Comparison of ENCODE assay signal across 19 cellular contexts in the genomic region with DNA sequence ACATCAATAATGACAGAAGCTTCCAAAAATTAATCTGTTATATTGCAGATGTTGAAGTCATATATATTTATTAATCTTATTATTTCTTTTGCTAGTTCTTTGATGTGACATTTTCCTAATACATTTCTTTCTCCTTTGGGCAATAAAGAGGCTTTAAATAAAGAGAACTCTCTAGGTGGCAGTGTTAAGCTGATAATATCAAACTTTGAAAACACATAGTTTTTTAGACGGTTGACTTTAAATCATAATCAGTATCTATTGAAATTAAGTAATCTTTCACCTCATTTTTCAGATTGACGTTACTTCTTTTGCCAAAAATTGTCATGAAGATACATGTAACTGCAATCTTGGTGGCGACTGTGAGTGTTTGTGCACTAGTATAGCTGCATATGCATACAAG.
DNase-seq lines count a peak whose midpoint lies in the region; ATAC-seq and TF ChIP-seq lines count a peak whose summit lies in the region.
"Had no signal": no experiment of that assay in that cellular context is flagged by ENCODE, and none has a peak within 500 bp of the region (broad histone marks: within the 10 kb centered on the region; RNA-seq: fewer than 3 reads in every experiment).

No MANE protein-coding gene starts in this region.

- H3K4me3 Mint-ChIP-seq in osteocyte (ENCODE audit: unreplicated experiment), result no peak overlapping the region
- H3K4me3 Mint-ChIP-seq: activated naive CD8-positive, alpha-beta T cell treated with anti-CD3 and anti-CD28 coated beads for 36 hours; CD4-positive, alpha-beta T cell; effector memory CD8-positive, alpha-beta T cell; nephron progenitor cell had no signal

- H3K36me3 ChIP-seq in MM.1S (replicated peaks; ENCODE audit: insufficient read depth, low read length), result no peaks in the 10 kb centered on the region
- H3K36me3 ChIP-seq: Peyer's patch had no signal

- no peaks in the 10 kb centered on the region for H3K9me3 Mint-ChIP-seq in osteocyte (ENCODE audit: unreplicated experiment)
- H3K9me3 Mint-ChIP-seq: activated naive CD8-positive, alpha-beta T cell treated with anti-CD3 and anti-CD28 coated beads for 36 hours; CD4-positive, alpha-beta T cell had no signal

- no peak overlapping the region for H3K9ac ChIP-seq in MM.1S (ENCODE audit: low read length)

- H3F3A ChIP-seq in MM.1S (ENCODE audit: insufficient read depth, low read length), result no peaks in the 10 kb centered on the region

- no peak overlapping the region for H3K27ac ChIP-seq in MM.1S (ENCODE audit: low read length)
- H3K27ac ChIP-seq: Peyer's patch had no signal

- no peak overlapping the region for H2AFZ ChIP-seq in MM.1S (ENCODE audit: low read length)

- no peak overlapping the region for H3K4me3 ChIP-seq in MM.1S (ENCODE audit: low read length)
- H3K4me3 ChIP-seq in choroid plexus epithelial cell (ENCODE audit: low read depth, low read length), result no peak overlapping the region
- H3K4me3 ChIP-seq: Peyer's patch had no signal

- no peaks in the 10 kb centered on the region for H3K9me2 ChIP-seq in MM.1S (replicated peaks; ENCODE audit: insufficient read depth, low read length)

- DNase-seq in NCI-H510A treated with DMSO at 0.1 percent for 48 hours (lab: John Stamatoyannopoulos, UW) (peak; percentile 11), NCI-H510A (lab: John Stamatoyannopoulos, UW) (no peak), MM.1S (no peak), choroid plexus epithelial cell (ENCODE audit: low read depth) (peak; percentile 22), osteocyte (ENCODE audit: extremely low spot score, unreplicated experiment) (no peak), hippocampal formation (lab: John Stamatoyannopoulos, UW) (no peak)
- DNase-seq: activated CD4-positive, alpha-beta T cell treated with anti-CD3 and anti-CD28 coated beads, Interleukin-2, amount 50 U/mL, for 4 hours; activated naive CD8-positive, alpha-beta T cell treated with anti-CD3 and anti-CD28 coated beads for 36 hours; activated T-cell treated with anti-CD3 and anti-CD28 coated beads, Interleukin-2, amount 50 U/mL, for 1 hour; CD4-positive, alpha-beta T cell; effector memory CD8-positive, alpha-beta T cell; GOT3; NCI-H1694 treated with DMSO at 0.1 percent for 48 hours; nephron progenitor cell; Peyer's patch; stimulated activated naive CD4-positive, alpha-beta T cell treated with Interleukin-2 at 50 U/mL for 16 hours; trophoblast cell had no signal

- ATAC-seq in HG03439 (IDR thresholded peaks at IDR 0.05; ENCODE audit: unreplicated experiment) (no peak), GM19467 (IDR thresholded peaks at IDR 0.05; ENCODE audit: unreplicated experiment) (no peak)
- ATAC-seq: effector memory CD8-positive, alpha-beta T cell had no signal

- no peak overlapping the region for H3K4me2 ChIP-seq in MM.1S (ENCODE audit: low read depth, low read length)

- H3K27me3 ChIP-seq in MM.1S (replicated peaks; ENCODE audit: insufficient read depth, low read length), result no peaks in the 10 kb centered on the region
- H3K27me3 ChIP-seq: Peyer's patch had no signal

- peaks cover 3% of the 10 kb centered on the region for H3K4me1 Mint-ChIP-seq in osteocyte (ENCODE audit: unreplicated experiment)
- H3K4me1 Mint-ChIP-seq: activated naive CD8-positive, alpha-beta T cell treated with anti-CD3 and anti-CD28 coated beads for 36 hours; nephron progenitor cell had no signal

- no peaks in the 10 kb centered on the region for H3K9me3 ChIP-seq in MM.1S (replicated peaks; ENCODE audit: insufficient read depth, low read length)
- H3K9me3 ChIP-seq: Peyer's patch had no signal

- no peaks in the 10 kb centered on the region for H3K79me2 ChIP-seq in MM.1S (ENCODE audit: low read length)

- H3K27ac Mint-ChIP-seq in osteocyte (ENCODE audit: unreplicated experiment), result no peak overlapping the region
- H3K27ac Mint-ChIP-seq: activated naive CD8-positive, alpha-beta T cell treated with anti-CD3 and anti-CD28 coated beads for 36 hours; CD4-positive, alpha-beta T cell; effector memory CD8-positive, alpha-beta T cell; nephron progenitor cell had no signal

- peaks cover 22% of the 10 kb centered on the region for H3K27me3 Mint-ChIP-seq in osteocyte (ENCODE audit: unreplicated experiment)
- H3K27me3 Mint-ChIP-seq: activated naive CD8-positive, alpha-beta T cell treated with anti-CD3 and anti-CD28 coated beads for 36 hours; CD4-positive, alpha-beta T cell; effector memory CD8-positive, alpha-beta T cell had no signal

- no peaks in the 10 kb centered on the region for H3K4me1 ChIP-seq in MM.1S (ENCODE audit: low read length)
- H3K4me1 ChIP-seq: Peyer's patch had no signal

- no peaks in the 10 kb centered on the region for H3K36me3 Mint-ChIP-seq in osteocyte (ENCODE audit: unreplicated experiment)
- H3K36me3 Mint-ChIP-seq: activated naive CD8-positive, alpha-beta T cell treated with anti-CD3 and anti-CD28 coated beads for 36 hours had no signal

- TF ChIP-seq CTCF in MM.1S (IDR thresholded peaks at IDR 0.05; ENCODE audit: low read length) (peak; percentile 22; the same call in 1 of the 2 replicates), choroid plexus epithelial cell (conservative IDR thresholded peaks at IDR 0.05; ENCODE audit: low read depth, low read length) (no peak), osteocyte (IDR thresholded peaks at IDR 0.05) (peak; percentile 38)

- H4K20me1 ChIP-seq in MM.1S (ENCODE audit: insufficient read depth, low read length), result no peaks in the 10 kb centered on the region

Comparison
In these comparisons a context has a peak if more than half of its experiments do, and no peak if none do; other contexts are left out.
1. DNase-seq: peak in NCI-H510A treated with DMSO at 0.1 percent for 48 hours (single experiment) and choroid plexus epithelial cell (single experiment); none in NCI-H510A (single experiment), MM.1S (single experiment), osteocyte (single experiment) and hippocampal formation (0 of 2).